29 cellular contexts compared by ENCODE assay signal in the genomic region with DNA sequence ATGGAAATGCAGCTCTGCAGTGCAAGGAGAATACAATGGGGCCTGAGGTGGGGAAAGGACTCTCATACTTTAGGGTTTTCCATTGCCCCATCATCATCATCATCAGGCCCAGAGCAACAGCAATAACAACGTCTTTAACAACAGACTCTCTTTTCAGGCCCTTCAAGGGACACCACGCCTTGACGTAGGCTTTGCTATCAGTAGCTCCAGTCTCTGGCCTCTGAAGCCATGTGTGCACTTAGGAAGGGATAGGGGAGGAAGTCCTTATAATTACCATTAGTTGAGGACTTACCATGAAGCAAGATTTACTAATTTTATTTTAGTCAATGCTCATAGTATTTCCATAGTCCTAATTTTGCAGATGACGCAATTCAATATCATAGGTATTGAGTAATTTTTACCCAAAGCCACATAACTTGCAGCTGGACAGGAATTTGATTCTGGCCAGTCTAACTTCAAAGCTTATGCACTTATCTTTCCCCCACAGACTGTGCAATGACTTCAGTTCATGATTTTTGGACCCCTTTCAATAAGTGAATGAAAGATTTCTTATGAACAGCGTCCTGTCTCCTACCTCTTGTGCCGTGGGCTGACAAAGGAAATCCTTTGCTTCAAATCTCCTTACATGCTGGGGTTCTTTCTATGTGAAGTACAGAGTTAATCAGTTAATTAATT.
"Had no signal": no experiment of that assay in that cellular context is flagged by ENCODE, and none has a peak within 500 bp of the region (broad histone marks: within the 10 kb centered on the region; RNA-seq: fewer than 3 reads in every experiment).

No MANE protein-coding gene starts in this region.

- H3K4me3 ChIP-seq: colonic mucosa, gastroesophageal sphincter, heart left ventricle, hepatocyte, lung, suprapubic skin, transverse colon, upper lobe of right lung, uterus had no signal

- H3K9me3 ChIP-seq: colonic mucosa, gastroesophageal sphincter, heart left ventricle, neutrophil, suprapubic skin, transverse colon, upper lobe of right lung, uterus had no signal

- H3K4me1 ChIP-seq: colonic mucosa, foreskin keratinocyte, gastroesophageal sphincter, parathyroid adenoma, suprapubic skin, transverse colon, upper lobe of right lung, uterus had no signal

- FAIRE-seq: small intestine had no signal

- H3K9me3 Mint-ChIP-seq: endodermal cell, natural killer cell had no signal

- H3K27ac Mint-ChIP-seq: dendritic cell treated with granulocyte-macrophage colony-stimulating factor and Interleukin-4, amounts not matched to agents 40 ng/mL and 50 ng/mL, for 4 days; endodermal cell; memory B cell; natural killer cell; progenitor cell of endocrine pancreas; stimulated activated naive CD8-positive, alpha-beta T cell treated with anti-CD3 and anti-CD28 coated beads, Interleukin-15, amount 100 ng/mL, for 72 hours had no signal

- H3K27ac ChIP-seq: colonic mucosa, epithelial cell of prostate, foreskin keratinocyte, gastroesophageal sphincter, hepatocyte, neutrophil, parathyroid adenoma, suprapubic skin, transverse colon, upper lobe of right lung, uterus had no signal

- DNase-seq: colonic mucosa; effector CD8-positive, alpha-beta T cell; endodermal cell; foreskin keratinocyte; heart left ventricle; islet precursor cell; kidney glomerular epithelial cell; left colon; natural killer cell; small intestine; stimulated activated CD4-positive, alpha-beta T cell treated with anti-CD3 and anti-CD28 coated beads, Interleukin-1b, Interleukin-23, amount 100 ng/mL, for 48 hours; stimulated activated CD4-positive, alpha-beta T cell treated with anti-CD3 and anti-CD28 coated beads, Interleukin-4, amount 100 ng/mL, for 1 hour; stimulated activated CD8-positive, alpha-beta memory T cell treated with anti-CD3 and anti-CD28 coated beads, Interleukin-4, amount 100 ng/mL, for 48 hours; stimulated activated naive CD4-positive, alpha-beta T cell; stimulated activated naive CD8-positive, alpha-beta T cell treated with anti-CD3 and anti-CD28 coated beads, Interleukin-15, amount 100 ng/mL, for 72 hours; transverse colon; upper lobe of right lung; uterus had no signal

- H3K9ac ChIP-seq: parathyroid adenoma had no signal

- H3K36me3 Mint-ChIP-seq: memory B cell, natural killer cell had no signal

- H3K4me2 ChIP-seq: hepatocyte had no signal

- H3K79me2 ChIP-seq: hepatocyte, parathyroid adenoma had no signal

- H3K27me3 Mint-ChIP-seq: dendritic cell treated with granulocyte-macrophage colony-stimulating factor and Interleukin-4, amounts not matched to agents 40 ng/mL and 50 ng/mL, for 4 days; memory B cell; stimulated activated naive CD8-positive, alpha-beta T cell treated with anti-CD3 and anti-CD28 coated beads, Interleukin-15, amount 100 ng/mL, for 72 hours had no signal

- ATAC-seq: esophagus mucosa; foreskin keratinocyte; gastroesophageal sphincter; left colon; natural killer cell; stimulated activated naive CD8-positive, alpha-beta T cell treated with anti-CD3 and anti-CD28 coated beads, Interleukin-15, amount 100 ng/mL, for 72 hours; upper lobe of right lung had no signal

- H3K27me3 ChIP-seq: colonic mucosa, foreskin keratinocyte, gastroesophageal sphincter, heart left ventricle, hepatocyte, neutrophil, suprapubic skin, transverse colon, upper lobe of right lung, uterus had no signal

- H2AFZ ChIP-seq: hepatocyte, parathyroid adenoma had no signal

- H3K36me3 ChIP-seq: colonic mucosa, gastroesophageal sphincter, heart left ventricle, neutrophil, suprapubic skin, transverse colon, upper lobe of right lung, uterus had no signal

- H3K4me3 Mint-ChIP-seq: dendritic cell treated with granulocyte-macrophage colony-stimulating factor and Interleukin-4, amounts not matched to agents 40 ng/mL and 50 ng/mL, for 4 days; endodermal cell; memory B cell; natural killer cell; stimulated activated naive CD8-positive, alpha-beta T cell treated with anti-CD3 and anti-CD28 coated beads, Interleukin-15, amount 100 ng/mL, for 72 hours had no signal

- H3K4me1 Mint-ChIP-seq: memory B cell; natural killer cell; stimulated activated naive CD8-positive, alpha-beta T cell treated with anti-CD3 and anti-CD28 coated beads, Interleukin-15, amount 100 ng/mL, for 72 hours had no signal
